In the genomic region with DNA sequence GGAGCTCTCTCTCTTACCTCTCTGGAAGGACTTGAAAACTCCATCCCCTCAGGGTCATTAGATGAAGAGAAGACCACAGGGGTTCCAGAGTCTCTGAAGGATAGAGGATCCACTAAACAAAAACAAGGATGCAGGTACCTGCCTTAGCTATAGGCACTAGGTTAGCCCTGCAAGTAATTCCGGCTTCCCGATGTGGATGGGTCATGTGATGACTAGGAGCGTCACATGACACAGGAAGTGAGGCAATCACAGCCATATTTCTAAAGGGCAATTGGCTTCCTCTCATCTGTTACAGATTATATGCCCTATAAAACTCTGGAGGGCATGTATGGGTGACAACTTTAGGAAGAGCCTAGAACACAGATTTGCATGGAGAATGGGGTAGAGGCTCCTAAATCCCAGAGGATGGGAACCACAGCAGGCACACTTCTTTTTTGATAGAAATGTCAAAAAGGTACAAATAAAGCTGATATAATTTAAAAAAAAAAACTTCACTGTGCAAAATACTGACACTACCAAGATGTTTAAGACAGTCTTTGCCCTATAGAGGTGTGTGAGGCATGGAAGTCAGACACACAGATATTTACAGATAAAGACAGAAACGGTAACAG, we compare ENCODE assay signal across 8 cellular contexts. TPM values are rescaled to one million over a fixed set of nuclear protein-coding genes. Genes with fewer than 3 reads are reported as not detected.
DNase-seq lines count a peak whose midpoint lies in the region; ATAC-seq, FAIRE-seq and TF ChIP-seq lines count a peak whose summit lies in the region.

No MANE protein-coding gene starts in this region.

- no peaks in the 10 kb centered on the region for H3K27me3 ChIP-seq in adipocyte (replicated peaks; ENCODE audit: control insufficient read depth, insufficient read depth, low read length)

- no peak for TF ChIP-seq CTCF in osteocyte (IDR thresholded peaks at IDR 0.05)

- H3K4me1 Mint-ChIP-seq in osteocyte (ENCODE audit: unreplicated experiment) = peaks cover 39% of the 10 kb centered on the region

- peaks cover 11% of the 10 kb centered on the region for H3K36me3 Mint-ChIP-seq in osteocyte (ENCODE audit: unreplicated experiment)

- peak; percentile 75 for FAIRE-seq in GM12891 (lab: Jason Lieb, UNC)

- peaks cover 20% of the 10 kb centered on the region for H3K36me3 ChIP-seq in adipocyte (ENCODE audit: control insufficient read depth, insufficient read depth, low read length, severe bottlenecking)

- peaks cover 20% of the 10 kb centered on the region for H3K4me1 ChIP-seq in adipocyte (ENCODE audit: control insufficient read depth, insufficient read depth, low read length)

- no peaks in the 10 kb centered on the region for H3K9me3 ChIP-seq in adipocyte (ENCODE audit: control insufficient read depth, low read length)

- DNase-seq in GM12891 (ENCODE audit: insufficient read length, low spot score) (no peak), NCI-H128 (lab: John Stamatoyannopoulos, UW; ENCODE audit: unreplicated experiment) (peak; percentile 67), SKM-1 (lab: John Stamatoyannopoulos, UW; ENCODE audit: unreplicated experiment) (peak; percentile 85), adipocyte (ENCODE audit: low read depth) (peak; percentile 93), Right ventricle myocardium superior (no peak), osteocyte (ENCODE audit: extremely low spot score, unreplicated experiment) (no peak)

- H3K27me3 Mint-ChIP-seq in osteocyte (ENCODE audit: unreplicated experiment) = no peaks in the 10 kb centered on the region

- peak overlapping the region; percentile 83 for H3K4me3 ChIP-seq in adipocyte (ENCODE audit: low read length)

- peak overlapping the region; percentile 81 for H3K9ac ChIP-seq in adipocyte (ENCODE audit: low read length)

- H3K4me3 Mint-ChIP-seq in osteocyte (ENCODE audit: unreplicated experiment) = peak overlapping the region; percentile 80

- no peak for TF ChIP-seq POLR2A in GM12891 (IDR thresholded peaks at IDR 0.05; ENCODE audit: low read depth, low read length)

- intact Hi-C loops in Right ventricle myocardium superior (cut with DNase I) = no loop called here

- ATAC-seq in Right ventricle myocardium superior (ENCODE audit: poor library complexity) (peak; percentile 45), HG03520 (IDR thresholded peaks at IDR 0.05; ENCODE audit: unreplicated experiment) (no peak), GM19324 (IDR thresholded peaks at IDR 0.05; ENCODE audit: low FRiP score, unreplicated experiment) (no peak)

- peak overlapping the region; percentile 79 for H3K27ac Mint-ChIP-seq in osteocyte (ENCODE audit: unreplicated experiment)

- H3K9me3 Mint-ChIP-seq in osteocyte (ENCODE audit: unreplicated experiment) = no peaks in the 10 kb centered on the region

TF ChIP-seq in GM12891, 5 proteins besides CTCF, POLR2A, EP300 and RAD21:
- TF ChIP-seq TAF1 (IDR thresholded peaks at IDR 0.05; ENCODE audit: low read depth, low read length) = no peak
- peak; percentile 54 for TF ChIP-seq SPI1 (IDR thresholded peaks at IDR 0.05; ENCODE audit: low read depth, low read length)

RNA-seq across cellular contexts. Expression of a gene that starts 14.1 kb away (rescaled TPM):
- 14.4 TPM for polyA plus RNA-seq in GM12891 (2012; ENCODE audit: low read depth, missing spikeins)
- total RNA-seq in Right ventricle myocardium superior (13.8 TPM), osteocyte (36.6 and 37.6 TPM in 2 replicates)

RNA-seq across cellular contexts. Expression of a gene that starts 21.0 kb away (rescaled TPM):
- polyA plus RNA-seq in GM12891 (2012; ENCODE audit: low read depth, missing spikeins) = 51.5 TPM
- 56.8 TPM for total RNA-seq in Right ventricle myocardium superior
- 73.7 and 74.6 TPM in 2 replicates for total RNA-seq in osteocyte

RNA-seq across cellular contexts. Expression of a gene that starts 32.1 kb away (rescaled TPM):
- 35.8 TPM for polyA plus RNA-seq in GM12891 (2012; ENCODE audit: low read depth, missing spikeins)
- 18.5 TPM for total RNA-seq in Right ventricle myocardium superior
- 53.7 and 63.5 TPM in 2 replicates for total RNA-seq in osteocyte

RNA-seq across cellular contexts. Expression of a gene that starts 32.7 kb away (rescaled TPM):
- 43.0 TPM for polyA plus RNA-seq in GM12891 (2012; ENCODE audit: low read depth, missing spikeins)
- total RNA-seq in Right ventricle myocardium superior (16.4 TPM), osteocyte (31.9 and 33.2 TPM in 2 replicates)

RNA-seq across cellular contexts. Expression of a gene that starts 33.5 kb away (rescaled TPM):
- polyA plus RNA-seq in GM12891 (2012; ENCODE audit: low read depth, missing spikeins) = 2.8 TPM
- total RNA-seq in Right ventricle myocardium superior (5.8 TPM), osteocyte (55.4 and 57.2 TPM in 2 replicates)

Comparison
In these comparisons a context has a peak if more than half of its experiments do, and no peak if none do; other contexts are left out.
1. DNase-seq: peak in NCI-H128 (single experiment), SKM-1 (single experiment) and adipocyte (single experiment); none in GM12891 (single experiment), Right ventricle myocardium superior (single experiment) and osteocyte (single experiment).